8 cellular contexts compared by ENCODE assay signal in the genomic region with DNA sequence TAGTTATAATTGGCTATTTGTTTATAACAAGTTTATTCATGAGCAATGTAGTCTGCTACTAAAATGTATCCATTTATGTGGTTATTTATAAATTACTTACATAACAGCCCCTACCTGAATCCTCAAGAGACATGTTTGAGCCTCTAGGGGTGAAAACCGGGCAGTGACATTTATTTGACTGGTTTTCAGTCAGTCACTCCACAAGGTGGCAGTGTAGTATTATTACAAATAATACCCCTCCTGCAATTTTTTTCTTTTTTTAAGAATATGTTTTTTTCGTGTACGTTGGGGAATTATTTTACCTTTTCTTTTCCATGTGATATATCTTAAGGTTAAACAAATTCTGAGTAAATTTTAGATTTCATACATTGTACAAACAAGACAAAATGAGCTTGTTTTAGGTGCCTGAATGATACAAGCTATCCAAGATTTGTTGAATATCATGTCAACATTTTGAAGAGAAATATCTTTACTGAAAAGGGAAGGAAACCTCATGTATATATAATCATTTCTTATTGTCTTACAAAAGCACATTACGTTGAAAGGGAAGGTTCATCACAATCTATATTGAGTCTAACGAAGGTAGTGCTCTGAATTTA.
DNase-seq lines count a peak whose midpoint lies in the region; ATAC-seq and TF ChIP-seq lines count a peak whose summit lies in the region.

No MANE protein-coding gene starts in this region.

- H3K4me1 ChIP-seq in ascending aorta (no peaks in the 10 kb centered on the region), right lobe of liver (no peaks in the 10 kb centered on the region)
- H3K4me1 ChIP-seq in naive thymus-derived CD4-positive, alpha-beta T cell (ENCODE audit: control insufficient read depth in 2 of 2, insufficient read depth in 2 of 2, low read length in 2 of 2), result no peaks in the 10 kb centered on the region

- DNase-seq in A172 (ENCODE audit: low spot score) (peak; percentile 26), GM12864 (ENCODE audit: low read depth) (no peak), NAMALWA (ENCODE audit: low spot score) (peak; percentile 66), ascending aorta (ENCODE audit: low spot score in 2 of 2) (no peak), right lobe of liver (no peak), MV-4-11 (lab: John Stamatoyannopoulos, UW) (no peak)
- no peak for DNase-seq in activated CD4-positive, alpha-beta memory T cell treated with anti-CD3 and anti-CD28 coated beads for 36 hours
- no peak for DNase-seq in naive thymus-derived CD4-positive, alpha-beta T cell

- H3K9me3 ChIP-seq in ascending aorta (no peaks in the 10 kb centered on the region), right lobe of liver (no peaks in the 10 kb centered on the region)
- H3K9me3 ChIP-seq in naive thymus-derived CD4-positive, alpha-beta T cell (ENCODE audit: control insufficient read depth in 2 of 3, low read length in 3 of 3), result no peaks in the 10 kb centered on the region

- no peak overlapping the region for H3K4me3 Mint-ChIP-seq in activated CD4-positive, alpha-beta memory T cell treated with anti-CD3 and anti-CD28 coated beads for 36 hours
- H3K4me3 Mint-ChIP-seq in naive thymus-derived CD4-positive, alpha-beta T cell, result no peak overlapping the region

- H3K27me3 ChIP-seq in ascending aorta, result no peaks in the 10 kb centered on the region
- no peaks in the 10 kb centered on the region for H3K27me3 ChIP-seq in right lobe of liver
- no peaks in the 10 kb centered on the region for H3K27me3 ChIP-seq in naive thymus-derived CD4-positive, alpha-beta T cell (ENCODE audit: control insufficient read depth in 2 of 2, insufficient read depth in 2 of 2, low read length in 2 of 2)

- no peak overlapping the region for H3K27ac Mint-ChIP-seq in activated CD4-positive, alpha-beta memory T cell treated with anti-CD3 and anti-CD28 coated beads for 36 hours
- no peak overlapping the region for H3K27ac Mint-ChIP-seq in naive thymus-derived CD4-positive, alpha-beta T cell

- no peak for TF ChIP-seq POLR2A in right lobe of liver (IDR thresholded peaks at IDR 0.05)

- no peaks in the 10 kb centered on the region for H3K4me1 Mint-ChIP-seq in activated CD4-positive, alpha-beta memory T cell treated with anti-CD3 and anti-CD28 coated beads for 36 hours (ENCODE audit: low read depth)
- H3K4me1 Mint-ChIP-seq in naive thymus-derived CD4-positive, alpha-beta T cell, result no peaks in the 10 kb centered on the region

- peaks cover 5% of the 10 kb centered on the region for H3K9me3 Mint-ChIP-seq in activated CD4-positive, alpha-beta memory T cell treated with anti-CD3 and anti-CD28 coated beads for 36 hours
- peaks cover 0 to 13% (median 0%) of the 10 kb centered on the region in 11 donors for H3K9me3 Mint-ChIP-seq in naive thymus-derived CD4-positive, alpha-beta T cell

- ATAC-seq in right lobe of liver, result peak in 3 of 4 donors; percentile 45 to 68 (median 53)
- no peak for ATAC-seq in naive thymus-derived CD4-positive, alpha-beta T cell

- 23% methylated on average over 5 of the region's 5 CpGs for WGBS in right lobe of liver (ENCODE audit: insufficient coverage, low coverage, low lambda C conversion rate, missing lambda C conversion rate)

- H3K36me3 Mint-ChIP-seq in activated CD4-positive, alpha-beta memory T cell treated with anti-CD3 and anti-CD28 coated beads for 36 hours, result no peaks in the 10 kb centered on the region
- H3K36me3 Mint-ChIP-seq in naive thymus-derived CD4-positive, alpha-beta T cell, result no peaks in the 10 kb centered on the region

- no peak overlapping the region for H3K27ac ChIP-seq in ascending aorta
- H3K27ac ChIP-seq in right lobe of liver, result no peak overlapping the region
- no peak overlapping the region for H3K27ac ChIP-seq in naive thymus-derived CD4-positive, alpha-beta T cell (ENCODE audit: low read depth, low read length)

- POLR2A ChIA-PET in activated CD4-positive, alpha-beta memory T cell treated with anti-CD3 and anti-CD28 coated beads for 36 hours (lab: Charles Lee), result no interaction called here
- POLR2A ChIA-PET in naive thymus-derived CD4-positive, alpha-beta T cell (lab: Charles Lee), result no interaction called here

- H3K36me3 ChIP-seq in ascending aorta (no peaks in the 10 kb centered on the region), right lobe of liver (no peaks in the 10 kb centered on the region)
- no peaks in the 10 kb centered on the region for H3K36me3 ChIP-seq in naive thymus-derived CD4-positive, alpha-beta T cell (ENCODE audit: control insufficient read depth in 2 of 3, insufficient read depth in 3 of 3, low read length in 3 of 3)

- H3K4me3 ChIP-seq in GM12864 (ENCODE audit: low read depth, low read length) (no peak overlapping the region), ascending aorta (no peak overlapping the region), right lobe of liver (no peak overlapping the region)
- no peak overlapping the region for H3K4me3 ChIP-seq in naive thymus-derived CD4-positive, alpha-beta T cell (ENCODE audit: low read length)

- intact Hi-C loops in ascending aorta (cut with DNase I) (no loop called here), right lobe of liver (cut with DNase I) (no loop called here)
- intact Hi-C loops in activated CD4-positive, alpha-beta memory T cell treated with anti-CD3 and anti-CD28 coated beads for 36 hours (cut with micrococcal nuclease), result no loop called here
- intact Hi-C loops in naive thymus-derived CD4-positive, alpha-beta T cell (cut with micrococcal nuclease), result no loop called here

- CTCF ChIA-PET in activated CD4-positive, alpha-beta memory T cell treated with anti-CD3 and anti-CD28 coated beads for 36 hours (lab: Charles Lee), result no interaction called here
- CTCF ChIA-PET in naive thymus-derived CD4-positive, alpha-beta T cell (lab: Charles Lee), result no interaction called here

- no peaks in the 10 kb centered on the region for H3K27me3 Mint-ChIP-seq in activated CD4-positive, alpha-beta memory T cell treated with anti-CD3 and anti-CD28 coated beads for 36 hours
- no peaks in the 10 kb centered on the region for H3K27me3 Mint-ChIP-seq in naive thymus-derived CD4-positive, alpha-beta T cell

- TF ChIP-seq CTCF in GM12864 (IDR thresholded peaks at IDR 0.05; ENCODE audit: low read depth, low read length, missing control alignments) (peak; percentile 23), ascending aorta (IDR thresholded peaks at IDR 0.05) (peak in 2 of 3 experiments; percentile 13 to 35), right lobe of liver (IDR thresholded peaks at IDR 0.05) (peak; percentile 33 to 51 (median 46))

Comparison
In these comparisons a context has a peak if more than half of its experiments do, and no peak if none do; other contexts are left out.
1. DNase-seq: peak in A172 (single experiment) and NAMALWA (single experiment); none in GM12864 (single experiment), ascending aorta (0 of 2), right lobe of liver (0 of 3), MV-4-11 (single experiment), activated CD4-positive, alpha-beta memory T cell treated with anti-CD3 and anti-CD28 coated beads for 36 hours (single experiment) and naive thymus-derived CD4-positive, alpha-beta T cell (0 of 9).
2. Peak in every context shown above with its lines, with median percentiles within 50 percentile points of each other: CTCF ChIP-seq.